ENCODE assay signal across 17 cellular contexts in genomic region chr16:82260212-82260795, GRCh38.
A peak's percentile ranks its signal among the peaks of the same experiment; 100 is the strongest.
DNase-seq lines count a peak whose midpoint lies in the region; ATAC-seq and TF ChIP-seq lines count a peak whose summit lies in the region.
"Had no signal": no experiment of that assay in that cellular context is flagged by ENCODE, and none has a peak within 500 bp of the region (broad histone marks: within the 10 kb centered on the region; RNA-seq: fewer than 3 reads in every experiment).

No MANE protein-coding gene starts in this region.

- no peak overlapping the region for H3K4me3 ChIP-seq in mammary epithelial cell (replicated peaks in 1 of 3; ENCODE audit: insufficient read depth in 1 of 3, low read depth in 2 of 3, low read length in 3 of 3)
- H3K4me3 ChIP-seq in breast epithelium: no peak overlapping the region
- H3K4me3 ChIP-seq in Jurkat, Clone E6-1 (ENCODE audit: low read length): no peak overlapping the region
- H3K4me3 ChIP-seq in smooth muscle cell: no peak overlapping the region
- H3K4me3 ChIP-seq: A549, GM23248 had no signal

- TF ChIP-seq POLR2A in breast epithelium (IDR thresholded peaks at IDR 0.05): no peak

- H3K27ac ChIP-seq in mammary epithelial cell (ENCODE audit: insufficient read depth, low read depth, low read length): no peak overlapping the region
- no peak overlapping the region for H3K27ac ChIP-seq in breast epithelium
- no peak overlapping the region for H3K27ac ChIP-seq in smooth muscle cell (ENCODE audit: low read depth)
- H3K27ac ChIP-seq: A549, GM23248 had no signal

- H3K27me3 ChIP-seq in mammary epithelial cell (ENCODE audit: insufficient read depth, low read length): peaks cover 8% of the 10 kb centered on the region
- H3K27me3 ChIP-seq in breast epithelium: no peaks in the 10 kb centered on the region
- H3K27me3 ChIP-seq in smooth muscle cell (ENCODE audit: low read depth): peaks cover 41% of the 10 kb centered on the region

- no peak overlapping the region for H3K27ac Mint-ChIP-seq in stimulated activated effector memory CD8-positive, alpha-beta T cell treated with anti-CD3 and anti-CD28 coated beads, Interleukin-12 subunit alpha, Interleukin-12 subunit beta, amount 100 ng/mL, for 72 hours
- H3K27ac Mint-ChIP-seq: CD8-positive, alpha-beta T cell had no signal

- no peaks in the 10 kb centered on the region for H4K20me1 ChIP-seq in mammary epithelial cell (ENCODE audit: insufficient read depth, low read length)
- H4K20me1 ChIP-seq in smooth muscle cell (ENCODE audit: low read depth): no peaks in the 10 kb centered on the region

- no peaks in the 10 kb centered on the region for H3F3A ChIP-seq in smooth muscle cell (ENCODE audit: low read depth)

- H2AFZ ChIP-seq in mammary epithelial cell (ENCODE audit: low read depth, low read length) (no peak overlapping the region), smooth muscle cell (ENCODE audit: low read depth) (no peak overlapping the region)
- H2AFZ ChIP-seq: GM23248 had no signal

- peaks cover 11% of the 10 kb centered on the region for H3K9me3 Mint-ChIP-seq in stimulated activated effector memory CD8-positive, alpha-beta T cell treated with anti-CD3 and anti-CD28 coated beads, Interleukin-12 subunit alpha, Interleukin-12 subunit beta, amount 100 ng/mL, for 72 hours
- H3K9me3 Mint-ChIP-seq: CD8-positive, alpha-beta T cell had no signal

- H3K4me2 ChIP-seq in mammary epithelial cell (ENCODE audit: insufficient read depth, low read depth, low read length) (no peak overlapping the region), smooth muscle cell (no peak overlapping the region)
- H3K4me2 ChIP-seq: A549 had no signal

- no TSS peak for BruUV-seq in mammary epithelial cell (replicated peaks; lab: Mats Ljungman, UMichigan)

- no peaks in the 10 kb centered on the region for H3K4me1 ChIP-seq in mammary epithelial cell (ENCODE audit: insufficient read depth, low read length)
- H3K4me1 ChIP-seq in breast epithelium: no peaks in the 10 kb centered on the region
- H3K4me1 ChIP-seq in smooth muscle cell (ENCODE audit: low read depth): no peaks in the 10 kb centered on the region
- H3K4me1 ChIP-seq: A549 had no signal

- H3K36me3 Mint-ChIP-seq in stimulated activated effector memory CD8-positive, alpha-beta T cell treated with anti-CD3 and anti-CD28 coated beads, Interleukin-12 subunit alpha, Interleukin-12 subunit beta, amount 100 ng/mL, for 72 hours: no peaks in the 10 kb centered on the region
- H3K36me3 Mint-ChIP-seq: CD14-positive monocyte; CD8-positive, alpha-beta T cell had no signal

- CTCF ChIA-PET in mammary epithelial cell (lab: Charles Lee; ENCODE audit: low non-redundant PET): no interaction called here

- H3K4me3 Mint-ChIP-seq in stimulated activated effector memory CD8-positive, alpha-beta T cell treated with anti-CD3 and anti-CD28 coated beads, Interleukin-12 subunit alpha, Interleukin-12 subunit beta, amount 100 ng/mL, for 72 hours: no peak overlapping the region
- H3K4me3 Mint-ChIP-seq: CD14-positive monocyte; CD8-positive, alpha-beta T cell had no signal

- TF ChIP-seq CTCF in mammary epithelial cell (conservative IDR thresholded peaks at IDR 0.05 in 1 of 2, IDR thresholded peaks at IDR 0.05 in 1 of 2; ENCODE audit: extremely low read depth in 1 of 2, insufficient read depth in 1 of 2, low read depth in 1 of 2, low read length in 2 of 2) (no peak), breast epithelium (IDR thresholded peaks at IDR 0.05) (no peak), smooth muscle cell (IDR thresholded peaks at IDR 0.05; ENCODE audit: borderline replicate concordance, insufficient read depth, poor library complexity, severe bottlenecking) (no peak)

- dilution Hi-C loops in mammary epithelial cell (cut with HindIII; ENCODE audit: low sequenced_read_pairs): no loop called here

- intact Hi-C loops in mammary epithelial cell (cut with micrococcal nuclease): loop anchor here (5.0 kb wide), 1 partner anchor 1187 kb away; no protein-coding TSS in a partner anchor
- intact Hi-C loops in breast epithelium (cut with DNase I; ENCODE audit: low total_unique reads): no loop called here

- peaks cover 6% of the 10 kb centered on the region for H3K4me1 Mint-ChIP-seq in stimulated activated effector memory CD8-positive, alpha-beta T cell treated with anti-CD3 and anti-CD28 coated beads, Interleukin-12 subunit alpha, Interleukin-12 subunit beta, amount 100 ng/mL, for 72 hours
- H3K4me1 Mint-ChIP-seq: CD14-positive monocyte had no signal

- in situ Hi-C loops in mammary epithelial cell (cut with MboI; ENCODE audit: low sequenced_read_pairs in 2 of 2): loop anchor here (25.0 kb wide), 1 partner anchor 327 kb away; no protein-coding TSS in a partner anchor

- H3K9me3 ChIP-seq in mammary epithelial cell (replicated peaks; ENCODE audit: insufficient read depth, low read length) (no peaks in the 10 kb centered on the region), breast epithelium (no peaks in the 10 kb centered on the region), smooth muscle cell (replicated peaks; ENCODE audit: low read depth) (no peaks in the 10 kb centered on the region)
- H3K9me3 ChIP-seq: A549 had no signal

- H3K79me2 ChIP-seq in mammary epithelial cell (ENCODE audit: insufficient read depth, low read length): no peaks in the 10 kb centered on the region
- no peaks in the 10 kb centered on the region for H3K79me2 ChIP-seq in smooth muscle cell (ENCODE audit: low read depth)

- H3K36me3 ChIP-seq in mammary epithelial cell (ENCODE audit: insufficient read depth, low read length): no peaks in the 10 kb centered on the region
- no peaks in the 10 kb centered on the region for H3K36me3 ChIP-seq in breast epithelium
- H3K36me3 ChIP-seq in smooth muscle cell (ENCODE audit: low read depth): no peaks in the 10 kb centered on the region

- H3K9ac ChIP-seq in mammary epithelial cell (ENCODE audit: insufficient read depth, low read length) (no peak overlapping the region), smooth muscle cell (ENCODE audit: low read depth) (no peak overlapping the region)
- H3K9ac ChIP-seq: GM23248 had no signal

- ATAC-seq in stimulated activated effector memory CD8-positive, alpha-beta T cell treated with anti-CD3 and anti-CD28 coated beads, Interleukin-12 subunit alpha, Interleukin-12 subunit beta, amount 100 ng/mL, for 72 hours: peak; percentile 55
- no peak for ATAC-seq in HG03521 (IDR thresholded peaks at IDR 0.05; ENCODE audit: unreplicated experiment)
- ATAC-seq: A549; CD8-positive, alpha-beta T cell had no signal

- 74% methylated on average over 6 of the region's 6 CpGs for WGBS in mammary epithelial cell (ENCODE audit: low coverage, missing lambda C conversion rate)
- 86% methylated on average over 5 of the region's 6 CpGs for WGBS in smooth muscle cell (ENCODE audit: low lambda C conversion rate)

- DNase-seq in mammary epithelial cell (peak; percentile 6), breast epithelium (ENCODE audit: low spot score in 2 of 2) (no peak), amniotic epithelial cell (ENCODE audit: low read depth) (peak; percentile 3), smooth muscle cell (lab: John Stamatoyannopoulos, UW; ENCODE audit: unreplicated experiment) (no peak), HT-29 (ENCODE audit: low spot score) (no peak)
- DNase-seq in Jurkat, Clone E6-1 (ENCODE audit: low read depth, low spot score): peak; percentile 48
- no peak for DNase-seq in stimulated activated effector memory CD8-positive, alpha-beta T cell treated with anti-CD3 and anti-CD28 coated beads, Interleukin-12 subunit alpha, Interleukin-12 subunit beta, amount 100 ng/mL, for 72 hours (ENCODE audit: low spot score in 2 of 2)
- DNase-seq: CD8-positive, alpha-beta T cell; COR-L47; DMS153; DMS79 treated with DMSO at 0.1 percent for 48 hours; GF-D8; GM23248; H7 had no signal

Comparison
In these comparisons a context has a peak if more than half of its experiments do, and no peak if none do; other contexts are left out.
1. DNase-seq: peak in mammary epithelial cell (single experiment), Jurkat, Clone E6-1 (single experiment) and amniotic epithelial cell (single experiment); none in breast epithelium (0 of 2), stimulated activated effector memory CD8-positive, alpha-beta T cell treated with anti-CD3 and anti-CD28 coated beads, Interleukin-12 subunit alpha, Interleukin-12 subunit beta, amount 100 ng/mL, for 72 hours (0 of 2), smooth muscle cell (single experiment) and HT-29 (single experiment).